Comparison of ENCODE assay signal across 25 cellular contexts in genomic region chr2:126836761-126837679, GRCh38.
DNase-seq lines count a peak whose midpoint lies in the region; ATAC-seq and TF ChIP-seq lines count a peak whose summit lies in the region.
"Had no signal": no experiment of that assay in that cellular context is flagged by ENCODE, and none has a peak within 500 bp of the region (broad histone marks: within the 10 kb centered on the region; RNA-seq: fewer than 3 reads in every experiment).

No MANE protein-coding gene starts in this region.

- no peaks in the 10 kb centered on the region for H3K9me3 ChIP-seq in esophagus muscularis mucosa
- no peaks in the 10 kb centered on the region for H3K9me3 ChIP-seq in sigmoid colon
- no peaks in the 10 kb centered on the region for H3K9me3 ChIP-seq in vagina
- H3K9me3 ChIP-seq in PC-3 (ENCODE audit: low read length) = no peaks in the 10 kb centered on the region
- H3K9me3 ChIP-seq: BLaER1, HAP-1, Peyer's patch, SJCRH30 had no signal

- H3K79me2 ChIP-seq in PC-3 (ENCODE audit: low read length) = no peaks in the 10 kb centered on the region

- WGBS in esophagus muscularis mucosa = 96% methylated on average over 16 of the region's 20 CpGs
- 89 to 94% methylated on average over 20 of the region's 20 CpGs for WGBS in sigmoid colon, 2 donors

- no peak overlapping the region for H3K9ac ChIP-seq in PC-3 (ENCODE audit: low read length)
- H3K9ac ChIP-seq: BLaER1, GM23248, KMS-11 had no signal

- no peak overlapping the region for H2AFZ ChIP-seq in PC-3 (ENCODE audit: low read length)
- H2AFZ ChIP-seq: GM23248 had no signal

- no peaks in the 10 kb centered on the region for H3F3A ChIP-seq in PC-3 (ENCODE audit: low read length, unreplicated experiment)

- BruUV-seq in PC-3 (replicated peaks; lab: Mats Ljungman, UMichigan) = no TSS peak

- H3K27me3 ChIP-seq in esophagus muscularis mucosa (no peaks in the 10 kb centered on the region), sigmoid colon (no peaks in the 10 kb centered on the region), vagina (no peaks in the 10 kb centered on the region), PC-3 (ENCODE audit: low read length) (peaks cover 29% of the 10 kb centered on the region)
- H3K27me3 ChIP-seq: BLaER1, Peyer's patch, SJCRH30 had no signal

- POLR2A ChIA-PET in PC-3 (lab: Charles Lee; ENCODE audit: unreplicated experiment) = no interaction called here

- ATAC-seq in PC-3 = no peak
- ATAC-seq: GM12878 had no signal

- no peaks in the 10 kb centered on the region for H4K20me1 ChIP-seq in PC-3 (ENCODE audit: low read length)
- H4K20me1 ChIP-seq: BLaER1 had no signal

- TF ChIP-seq POLR2A in esophagus muscularis mucosa (IDR thresholded peaks at IDR 0.05; ENCODE audit: low read depth) (no peak), sigmoid colon (IDR thresholded peaks at IDR 0.05) (no peak), vagina (IDR thresholded peaks at IDR 0.05) (no peak)

- H3K4me3 ChIP-seq in esophagus muscularis mucosa (no peak overlapping the region), sigmoid colon (no peak overlapping the region), vagina (no peak overlapping the region), PC-3 (ENCODE audit: low read length) (no peak overlapping the region)
- H3K4me3 ChIP-seq: BLaER1, GM12878, GM23248, HAP-1, Peyer's patch, SJCRH30 had no signal

- TF ChIP-seq EP300 in esophagus muscularis mucosa (IDR thresholded peaks at IDR 0.05) (no peak), sigmoid colon (IDR thresholded peaks at IDR 0.05) (no peak)

- CTCF ChIA-PET in PC-3 (lab: Charles Lee) = no interaction called here

- H3K36me3 ChIP-seq in esophagus muscularis mucosa = no peaks in the 10 kb centered on the region
- H3K36me3 ChIP-seq in sigmoid colon = no peaks in the 10 kb centered on the region
- H3K36me3 ChIP-seq in vagina = no peaks in the 10 kb centered on the region
- no peaks in the 10 kb centered on the region for H3K36me3 ChIP-seq in PC-3 (ENCODE audit: low read depth, low read length)
- H3K36me3 ChIP-seq: BLaER1, HAP-1, Peyer's patch, SJCRH30 had no signal

- TF ChIP-seq CTCF in esophagus muscularis mucosa (IDR thresholded peaks at IDR 0.05) = no peak
- TF ChIP-seq CTCF in sigmoid colon (IDR thresholded peaks at IDR 0.05) = no peak
- TF ChIP-seq CTCF in vagina (IDR thresholded peaks at IDR 0.05) = no peak
- TF ChIP-seq CTCF in PC-3 (conservative IDR thresholded peaks at IDR 0.05; ENCODE audit: low read depth, low read length) = no peak

- H3K4me1 ChIP-seq in esophagus muscularis mucosa (peaks cover 0 to 3% (median 0%) of the 10 kb centered on the region in 4 donors), sigmoid colon (peaks cover 0 to 4% (median 0%) of the 10 kb centered on the region in 4 donors), vagina (no peaks in the 10 kb centered on the region), PC-3 (ENCODE audit: insufficient read depth, low read length) (no peaks in the 10 kb centered on the region)
- H3K4me1 ChIP-seq: HAP-1, Peyer's patch had no signal

- H3K27ac ChIP-seq in esophagus muscularis mucosa (replicated peaks in 1 of 4) = no peak overlapping the region
- no peak overlapping the region for H3K27ac ChIP-seq in sigmoid colon
- no peak overlapping the region for H3K27ac ChIP-seq in vagina
- H3K27ac ChIP-seq in PC-3 (ENCODE audit: low read length) = no peak overlapping the region
- H3K27ac ChIP-seq: BLaER1, GM23248, KMS-11, Peyer's patch had no signal

- intact Hi-C loops in esophagus muscularis mucosa (cut with DNase I) (no loop called here), sigmoid colon (cut with DNase I) (no loop called here), vagina (cut with DNase I) (no loop called here), PC-3 (cut with micrococcal nuclease) (no loop called here)

- DNase-seq in DMS 273 treated with DMSO at 0.1 percent for 48 hours (lab: John Stamatoyannopoulos, UW) (peak; percentile 17), esophagus muscularis mucosa (ENCODE audit: extremely low spot score) (peak; percentile 86), sigmoid colon (peak; percentile 43), vagina (ENCODE audit: extremely low spot score in 2 of 2) (peak; percentile 74 to 87), dermis blood vessel endothelial cell (no peak), PC-3 (no peak)
- no peak for DNase-seq in activated T-cell treated with anti-CD3 and anti-CD28 coated beads, Interleukin-2, amount 50 U/mL, for 1 hour
- DNase-seq: CD4-positive, alpha-beta T cell; COR-L47; DND-41; GM23248; IMR-90; NCI-H1092 treated with DMSO at 0.1 percent for 48 hours; NCI-H1436 treated with DMSO at 0.1 percent for 48 hours; NCI-H1930; NCI-H2227 treated with DMSO at 0.1 percent for 48 hours; NCI-H510A; NCI-H774; NK-92 treated with Interleukin-12 subunit alpha and Interleukin-12 subunit beta, amount 100 ng/mL, for 24 hours; SJCRH30 had no signal

- no peak overlapping the region for H3K4me2 ChIP-seq in PC-3 (ENCODE audit: low read length)
- H3K4me2 ChIP-seq: BLaER1, KMS-11 had no signal

- no peaks in the 10 kb centered on the region for H3K9me2 ChIP-seq in PC-3 (replicated peaks; ENCODE audit: low read length)

Comparison
In these comparisons a context has a peak if more than half of its experiments do, and no peak if none do; other contexts are left out.
1. DNase-seq: peak in DMS 273 treated with DMSO at 0.1 percent for 48 hours (single experiment), esophagus muscularis mucosa (single experiment), sigmoid colon (single experiment) and vagina (2 of 2); none in dermis blood vessel endothelial cell (single experiment), PC-3 (single experiment) and activated T-cell treated with anti-CD3 and anti-CD28 coated beads, Interleukin-2, amount 50 U/mL, for 1 hour (single experiment).